ENCODE assay signal across 2 cellular contexts in the genomic region with DNA sequence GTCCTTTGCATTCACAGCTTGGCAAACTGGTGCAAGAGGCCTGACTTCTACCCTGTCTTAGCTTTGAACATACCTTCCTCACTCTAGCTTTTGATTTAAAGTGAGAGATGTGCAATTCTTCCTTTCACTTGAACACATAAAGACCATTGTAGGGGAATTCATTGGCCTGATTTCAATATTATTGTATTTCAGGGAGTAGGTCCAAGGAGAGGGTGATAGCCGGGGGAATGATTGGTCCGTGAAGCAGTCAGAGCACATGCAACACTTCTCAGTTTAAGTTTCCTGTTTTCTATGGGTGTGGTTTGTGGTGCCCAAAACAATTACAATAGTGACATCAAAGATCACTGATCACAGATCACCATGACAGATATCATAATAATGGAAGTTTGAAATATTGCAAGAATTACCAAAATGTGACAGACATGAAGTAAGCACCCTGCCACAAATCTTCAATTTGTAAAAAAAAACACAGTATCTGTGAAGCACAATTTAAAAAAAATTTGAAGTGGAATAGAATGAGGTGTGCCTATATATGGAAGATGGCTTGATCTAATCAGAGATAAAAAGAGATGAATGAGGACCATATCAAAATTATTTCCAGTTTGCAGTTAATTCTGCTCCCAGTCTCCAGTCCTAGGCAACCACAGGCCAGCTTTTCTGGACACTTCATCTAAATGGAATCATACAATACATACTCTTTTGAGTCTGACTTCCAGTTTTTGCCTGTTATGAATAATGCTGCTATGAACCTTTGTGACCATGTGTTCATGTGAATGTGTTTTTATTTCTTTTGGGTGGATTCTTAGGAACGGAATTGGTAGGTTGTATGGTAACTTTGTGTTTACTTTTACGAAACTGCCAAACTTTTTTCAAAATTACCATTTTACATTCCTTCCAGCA.
TF ChIP-seq lines count a peak whose summit lies in the region.

No MANE protein-coding gene starts in this region.

TF ChIP-seq in A549, 52 proteins besides CTCF, POLR2A, EP300 and RAD21:
- TF ChIP-seq, protein P1, sequence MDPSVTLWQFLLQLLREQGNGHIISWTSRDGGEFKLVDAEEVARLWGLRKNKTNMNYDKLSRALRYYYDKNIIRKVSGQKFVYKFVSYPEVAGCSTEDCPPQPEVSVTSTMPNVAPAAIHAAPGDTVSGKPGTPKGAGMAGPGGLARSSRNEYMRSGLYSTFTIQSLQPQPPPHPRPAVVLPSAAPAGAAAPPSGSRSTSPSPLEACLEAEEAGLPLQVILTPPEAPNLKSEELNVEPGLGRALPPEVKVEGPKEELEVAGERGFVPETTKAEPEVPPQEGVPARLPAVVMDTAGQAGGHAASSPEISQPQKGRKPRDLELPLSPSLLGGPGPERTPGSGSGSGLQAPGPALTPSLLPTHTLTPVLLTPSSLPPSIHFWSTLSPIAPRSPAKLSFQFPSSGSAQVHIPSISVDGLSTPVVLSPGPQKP (IDR thresholded peaks at IDR 0.05; ENCODE audit: low read depth, low read length) = no peak
- TF ChIP-seq, protein P2, sequence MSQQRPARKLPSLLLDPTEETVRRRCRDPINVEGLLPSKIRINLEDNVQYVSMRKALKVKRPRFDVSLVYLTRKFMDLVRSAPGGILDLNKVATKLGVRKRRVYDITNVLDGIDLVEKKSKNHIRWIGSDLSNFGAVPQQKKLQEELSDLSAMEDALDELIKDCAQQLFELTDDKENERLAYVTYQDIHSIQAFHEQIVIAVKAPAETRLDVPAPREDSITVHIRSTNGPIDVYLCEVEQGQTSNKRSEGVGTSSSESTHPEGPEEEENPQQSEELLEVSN (IDR thresholded peaks at IDR 0.05; ENCODE audit: borderline replicate concordance, low read depth) = no peak
- TF ChIP-seq RARB (CRISPR knock-in tag; IDR thresholded peaks at IDR 0.05) (no peak), SREBF2 (IDR thresholded peaks at IDR 0.05) (no peak), CBX2 (IDR thresholded peaks at IDR 0.05; ENCODE audit: borderline replicate concordance, low read depth) (no peak)

TF ChIP-seq in HEK293T, 16 proteins besides CTCF, POLR2A, EP300 and RAD21:
- TF ChIP-seq CTBP1 (IDR thresholded peaks at IDR 0.05; ENCODE audit: borderline replicate concordance) = no peak
- no peak for TF ChIP-seq L3MBTL2 (conservative IDR thresholded peaks at IDR 0.05)
- no peak for TF ChIP-seq HDGF (IDR thresholded peaks at IDR 0.05; ENCODE audit: borderline replicate concordance)
- no peak for TF ChIP-seq ARNT (IDR thresholded peaks at IDR 0.05)
- TF ChIP-seq FOXA1 (IDR thresholded peaks at IDR 0.05) = no peak
